ENCODE assay signal across 15 cellular contexts in the genomic region with DNA sequence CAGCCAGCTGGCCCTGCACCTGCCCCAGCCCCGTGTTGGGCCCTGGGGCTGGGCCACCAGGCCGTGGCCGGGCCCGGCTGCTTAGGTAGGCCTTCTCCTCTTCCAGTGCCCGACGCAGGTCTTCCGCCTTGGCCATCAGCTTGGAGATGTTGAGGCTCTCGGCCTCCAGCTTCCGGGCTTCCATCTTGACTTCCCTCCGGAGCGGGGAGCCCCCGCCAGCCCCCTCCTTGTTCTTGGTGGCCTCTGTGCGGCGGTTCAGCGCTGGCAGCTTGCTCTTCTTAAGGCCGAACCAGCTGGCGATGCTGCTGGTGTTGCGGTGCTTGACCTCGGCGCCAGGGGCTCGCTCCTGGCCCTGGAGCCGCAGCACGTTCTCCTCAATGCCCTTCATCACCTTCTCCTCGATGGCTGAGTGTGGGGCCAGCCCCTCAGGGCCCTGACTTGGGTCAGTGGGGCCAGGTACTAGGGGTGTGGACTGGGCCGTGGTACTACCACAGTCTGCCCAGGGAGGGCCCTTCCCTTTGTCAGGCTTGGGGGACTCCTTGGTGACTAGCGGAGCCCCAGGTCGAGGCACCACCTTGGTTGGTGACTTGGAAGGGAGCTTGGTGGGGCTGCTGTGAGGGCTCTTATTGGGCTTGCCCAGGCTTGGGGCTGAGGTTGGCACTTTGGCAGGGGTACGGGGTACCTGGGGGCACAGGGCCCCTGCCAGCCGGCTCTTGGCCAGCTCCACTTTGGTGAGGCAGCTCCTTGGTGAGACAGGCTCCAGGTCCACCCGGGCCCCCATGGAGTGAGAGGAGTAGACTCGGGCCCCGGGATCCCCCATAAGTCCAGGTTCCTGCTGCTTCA.
"Had no signal": no experiment of that assay in that cellular context is flagged by ENCODE, and none has a peak within 500 bp of the region (broad histone marks: within the 10 kb centered on the region; RNA-seq: fewer than 3 reads in every experiment).

No MANE protein-coding gene starts in this region.

- H3K9me3 ChIP-seq: esophagus muscularis mucosa, gastroesophageal sphincter, heart right ventricle, left ventricle myocardium inferior, stomach had no signal

- DNase-seq: activated CD4-positive, alpha-beta memory T cell treated with anti-CD3 and anti-CD28 coated beads, Interleukin-2, amount 10 ng/mL, durations not matched to agents 7 days and 5 days; activated CD4-positive, alpha-beta T cell treated with anti-CD3 and anti-CD28 coated beads for 48 hours; activated CD4-positive, CD25-positive, alpha-beta regulatory T cell; activated CD8-positive, alpha-beta memory T cell treated with anti-CD3 and anti-CD28 coated beads, Interleukin-2, amount 10 ng/mL, durations not matched to agents 7 days and 5 days; effector CD8-positive, alpha-beta T cell; heart right ventricle; kidney glomerular epithelial cell; left ventricle myocardium inferior; mesendoderm; naive thymus-derived CD4-positive, alpha-beta T cell; stomach; T-helper 1 cell; T1000 had no signal

- H3K27ac ChIP-seq: esophagus muscularis mucosa, gastroesophageal sphincter, heart right ventricle, left ventricle myocardium inferior, stomach had no signal

- ATAC-seq: activated CD8-positive, alpha-beta memory T cell treated with anti-CD3 and anti-CD28 coated beads, Interleukin-2, amount 10 ng/mL, durations not matched to agents 7 days and 5 days; gastroesophageal sphincter; naive thymus-derived CD4-positive, alpha-beta T cell had no signal

- H3K27me3 ChIP-seq: esophagus muscularis mucosa, gastroesophageal sphincter, heart right ventricle, stomach had no signal

- H3K4me1 ChIP-seq: esophagus muscularis mucosa, gastroesophageal sphincter, stomach had no signal

- H3K4me3 ChIP-seq: esophagus muscularis mucosa, gastroesophageal sphincter, heart right ventricle, left ventricle myocardium inferior, stomach had no signal
